Comparison of ENCODE assay signal across 2 cellular contexts in genomic region chr13:32639502-32640105, GRCh38.
TF ChIP-seq lines count a peak whose summit lies in the region.

No MANE protein-coding gene starts in this region.

TF ChIP-seq in Ishikawa, 13 proteins besides CTCF, POLR2A, EP300 and RAD21 (continued from another document):
- TF ChIP-seq USF1 (IDR thresholded peaks at IDR 0.05): no peak
- no peak for TF ChIP-seq REST (IDR thresholded peaks at IDR 0.05; ENCODE audit: low read depth)
TF ChIP-seq in Ishikawa: peak in this region for 0.

TF ChIP-seq in SK-N-SH, 30 proteins besides CTCF, POLR2A, EP300 and RAD21 (continued from another document):
- TF ChIP-seq MXI1 (IDR thresholded peaks at IDR 0.05; ENCODE audit: low read depth, low read length) (no peak), POLR2AphosphoS5 (IDR thresholded peaks at IDR 0.05; ENCODE audit: low read depth, low read length) (no peak), NRF1 (IDR thresholded peaks at IDR 0.05; ENCODE audit: low read depth, low read length) (no peak), EZH2phosphoT487 (IDR thresholded peaks at IDR 0.05; ENCODE audit: borderline replicate concordance, low read depth) (no peak), MAX (IDR thresholded peaks at IDR 0.05; ENCODE audit: low read depth) (no peak), TCF12 (IDR thresholded peaks at IDR 0.05) (no peak), FOSL2 (IDR thresholded peaks at IDR 0.05; ENCODE audit: borderline replicate concordance, low read depth) (no peak), RXRA (IDR thresholded peaks at IDR 0.05; ENCODE audit: borderline replicate concordance, low read depth) (no peak), NFIC (IDR thresholded peaks at IDR 0.05; ENCODE audit: borderline replicate concordance) (no peak)
TF ChIP-seq in SK-N-SH: peak in this region for 2.
